10 cellular contexts compared by ENCODE assay signal in the genomic region with DNA sequence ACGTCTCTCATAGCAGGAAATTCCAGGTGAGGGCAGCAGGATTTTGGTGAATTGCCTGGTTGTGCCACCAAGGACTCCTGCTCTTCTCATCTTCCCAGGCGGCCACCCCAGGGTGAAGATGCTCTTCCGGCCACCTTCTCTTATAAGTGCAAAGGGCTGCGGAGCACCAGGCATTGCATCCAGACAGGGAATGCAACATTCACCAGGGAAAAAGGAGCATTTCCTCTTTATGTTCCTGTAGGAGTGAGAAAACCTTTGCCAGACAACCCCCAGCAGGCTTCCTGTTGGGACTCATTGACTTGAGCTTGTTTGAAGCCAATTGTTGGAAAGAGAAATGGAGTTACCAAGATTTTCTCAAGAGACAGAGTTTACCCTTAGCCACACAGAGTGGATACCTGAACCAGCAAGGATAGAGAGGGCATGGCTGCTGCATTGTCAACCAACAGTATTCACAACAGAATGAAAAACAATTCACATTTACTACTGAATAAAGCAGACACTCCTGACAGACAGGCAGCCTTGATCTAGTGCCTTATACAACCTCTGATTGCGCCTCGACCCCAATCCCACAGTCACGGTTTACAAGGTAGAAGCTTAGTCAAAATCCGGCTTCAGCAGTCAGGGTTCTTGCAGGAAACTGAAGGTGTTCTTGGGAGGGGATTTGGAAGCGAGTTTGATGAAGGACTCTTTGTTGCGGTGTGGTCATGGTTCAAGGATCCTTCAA. TPM values are rescaled to one million over a fixed set of nuclear protein-coding genes. Genes with fewer than 3 reads are reported as not detected.
A peak's percentile ranks its signal among the peaks of the same experiment; 100 is the strongest.
DNase-seq lines count a peak whose midpoint lies in the region; ATAC-seq and TF ChIP-seq lines count a peak whose summit lies in the region.
"Had no signal": no experiment of that assay in that cellular context is flagged by ENCODE, and none has a peak within 500 bp of the region (broad histone marks: within the 10 kb centered on the region; RNA-seq: fewer than 3 reads in every experiment).

No MANE protein-coding gene starts in this region.

- intact Hi-C loops in dendritic cell treated with granulocyte-macrophage colony-stimulating factor and Interleukin-4, amounts not matched to agents 40 ng/mL and 50 ng/mL, for 4 days (cut with micrococcal nuclease): loop anchor here (10.0 kb wide), 1 partner anchor 517 kb away; a partner anchor contains a TSS
- intact Hi-C loops in ovary (cut with DNase I): loop anchor here in 1 of 4 donors (5.0 kb wide), 1 partner anchor 189 kb away; no protein-coding TSS in a partner anchor

- H3F3A ChIP-seq in neural progenitor cell (ENCODE audit: low read depth): peaks cover 38% of the 10 kb centered on the region

- no peak for TF ChIP-seq CTCF in neural progenitor cell (IDR thresholded peaks at IDR 0.05)
- TF ChIP-seq CTCF in ovary (IDR thresholded peaks at IDR 0.05): no peak

- H2AFZ ChIP-seq in neural progenitor cell (replicated peaks): no peak overlapping the region

- 89 to 93% (median 93%) methylated on average over 10 of the region's 10 CpGs for WGBS in ovary, 3 donors

- peaks cover 33% of the 10 kb centered on the region for H3K4me1 ChIP-seq in CD8-positive, alpha-beta memory T cell (ENCODE audit: insufficient read depth, low read length)
- H3K4me1 ChIP-seq in neural progenitor cell: peaks cover 22% of the 10 kb centered on the region
- H3K4me1 ChIP-seq in ovary (ENCODE audit: insufficient read depth): peaks cover 2% of the 10 kb centered on the region

- no peak for DNase-seq in CD8-positive, alpha-beta memory T cell
- no peak for DNase-seq in Jurkat, Clone E6-1 (ENCODE audit: low read depth, low spot score)
- DNase-seq in neural progenitor cell (ENCODE audit: low spot score): no peak
- DNase-seq in GDM1 (lab: John Stamatoyannopoulos, UW): no peak
- DNase-seq in ovary: no peak
- DNase-seq: HFFc6, pancreas had no signal

- POLR2A ChIA-PET in CD8-positive, alpha-beta memory T cell (lab: Charles Lee): no interaction called here

- H3K4me3 Mint-ChIP-seq in CD8-positive, alpha-beta memory T cell: peak overlapping the region; percentile 78 to 94 (median 84)
- H3K4me3 Mint-ChIP-seq in dendritic cell treated with granulocyte-macrophage colony-stimulating factor and Interleukin-4, amounts not matched to agents 40 ng/mL and 50 ng/mL, for 4 days: peak overlapping the region; percentile 90
- H3K4me3 Mint-ChIP-seq in neural progenitor cell: peak overlapping the region; percentile 82

- H3K9ac ChIP-seq in neural progenitor cell: no peak overlapping the region

- H3K4me2 ChIP-seq in neural progenitor cell: no peak overlapping the region

- ATAC-seq in HG03175 (IDR thresholded peaks at IDR 0.05; ENCODE audit: unreplicated experiment): no peak
- no peak for ATAC-seq in GM18909 (IDR thresholded peaks at IDR 0.05; ENCODE audit: poor library complexity, unreplicated experiment)
- ATAC-seq: pancreas had no signal

- TF ChIP-seq POLR2A in ovary (IDR thresholded peaks at IDR 0.05): no peak

- peak overlapping the region; percentile 67 for H3K4me3 ChIP-seq in CD8-positive, alpha-beta memory T cell (ENCODE audit: low read length)
- peak overlapping the region; percentile 79; the same call in 1 of the 2 replicates for H3K4me3 ChIP-seq in Jurkat, Clone E6-1 (ENCODE audit: low read length)
- no peak overlapping the region for H3K4me3 ChIP-seq in neural progenitor cell
- no peak overlapping the region for H3K4me3 ChIP-seq in ovary

- no peaks in the 10 kb centered on the region for H3K36me3 ChIP-seq in CD8-positive, alpha-beta memory T cell (ENCODE audit: insufficient read depth, low read length)
- no peaks in the 10 kb centered on the region for H3K36me3 ChIP-seq in neural progenitor cell
- H3K36me3 ChIP-seq in ovary: no peaks in the 10 kb centered on the region
- H3K36me3 ChIP-seq: pancreas had no signal

- peaks cover 20% of the 10 kb centered on the region for H4K20me1 ChIP-seq in neural progenitor cell (ENCODE audit: low read depth)

- H3K79me2 ChIP-seq in neural progenitor cell (ENCODE audit: low read depth): peaks cover 26% of the 10 kb centered on the region

- H3K27ac Mint-ChIP-seq in CD8-positive, alpha-beta memory T cell: peak overlapping the region; percentile 70 to 98 (median 89)
- H3K27ac Mint-ChIP-seq in dendritic cell treated with granulocyte-macrophage colony-stimulating factor and Interleukin-4, amounts not matched to agents 40 ng/mL and 50 ng/mL, for 4 days: peak overlapping the region; percentile 95
- H3K27ac Mint-ChIP-seq in neural progenitor cell: peak overlapping the region; percentile 2

- CTCF ChIA-PET in CD8-positive, alpha-beta memory T cell (lab: Charles Lee): no interaction called here

- TF ChIP-seq EP300 in ovary (IDR thresholded peaks at IDR 0.05): no peak

- no peaks in the 10 kb centered on the region for H3K27me3 ChIP-seq in CD8-positive, alpha-beta memory T cell (ENCODE audit: insufficient read depth, low read length, poor library complexity, severe bottlenecking)
- H3K27me3 ChIP-seq in neural progenitor cell (peaks cover 6% of the 10 kb centered on the region), ovary (no peaks in the 10 kb centered on the region)
- H3K27me3 ChIP-seq: pancreas had no signal

- H3K9me3 Mint-ChIP-seq in CD8-positive, alpha-beta memory T cell: no peaks in the 10 kb centered on the region
- H3K9me3 Mint-ChIP-seq in dendritic cell treated with granulocyte-macrophage colony-stimulating factor and Interleukin-4, amounts not matched to agents 40 ng/mL and 50 ng/mL, for 4 days: no peaks in the 10 kb centered on the region
- peaks cover 2% of the 10 kb centered on the region for H3K9me3 Mint-ChIP-seq in neural progenitor cell
- H3K9me3 Mint-ChIP-seq: HFFc6 had no signal

- H3K9me3 ChIP-seq in CD8-positive, alpha-beta memory T cell (ENCODE audit: low read length): no peaks in the 10 kb centered on the region
- H3K9me3 ChIP-seq in neural progenitor cell (ENCODE audit: low read depth): no peaks in the 10 kb centered on the region
- H3K9me3 ChIP-seq in ovary: no peaks in the 10 kb centered on the region
- H3K9me3 ChIP-seq: pancreas had no signal

- peaks cover 0 to 9% (median 0%) of the 10 kb centered on the region in 3 donors for H3K36me3 Mint-ChIP-seq in CD8-positive, alpha-beta memory T cell
- H3K36me3 Mint-ChIP-seq in dendritic cell treated with granulocyte-macrophage colony-stimulating factor and Interleukin-4, amounts not matched to agents 40 ng/mL and 50 ng/mL, for 4 days (ENCODE audit: low read depth): peaks cover 28% of the 10 kb centered on the region
- no peaks in the 10 kb centered on the region for H3K36me3 Mint-ChIP-seq in neural progenitor cell

- H3K4me1 Mint-ChIP-seq in CD8-positive, alpha-beta memory T cell: peaks cover 35 to 43% (median 40%) of the 10 kb centered on the region in 3 donors
- peaks cover 35% of the 10 kb centered on the region for H3K4me1 Mint-ChIP-seq in dendritic cell treated with granulocyte-macrophage colony-stimulating factor and Interleukin-4, amounts not matched to agents 40 ng/mL and 50 ng/mL, for 4 days (ENCODE audit: low read depth)
- H3K4me1 Mint-ChIP-seq in neural progenitor cell: peaks cover 31% of the 10 kb centered on the region

- H3K27me3 Mint-ChIP-seq in CD8-positive, alpha-beta memory T cell: no peaks in the 10 kb centered on the region
- H3K27me3 Mint-ChIP-seq in dendritic cell treated with granulocyte-macrophage colony-stimulating factor and Interleukin-4, amounts not matched to agents 40 ng/mL and 50 ng/mL, for 4 days: no peaks in the 10 kb centered on the region
- peaks cover 14% of the 10 kb centered on the region for H3K27me3 Mint-ChIP-seq in neural progenitor cell (ENCODE audit: insufficient read depth, low read depth)

- no peak overlapping the region for H3K27ac ChIP-seq in CD8-positive, alpha-beta memory T cell (ENCODE audit: low read depth, low read length)
- no peak overlapping the region for H3K27ac ChIP-seq in neural progenitor cell
- peak overlapping the region in 1 of 2 donors; percentile 91 for H3K27ac ChIP-seq in ovary

RNA-seq across cellular contexts. Expression of a gene that starts 1.8 kb away (rescaled TPM):
- 10 to 100 TPM; 34.0 to 34.6 TPM for total RNA-seq in CD8-positive, alpha-beta memory T cell
- 4.5 TPM for polyA plus RNA-seq in CD8-positive, alpha-beta memory T cell
- 23.3 TPM for polyA plus RNA-seq in Jurkat, Clone E6-1 (2012; ENCODE audit: insufficient read depth, insufficient read length)
- total RNA-seq in neural progenitor cell (ENCODE audit: low replicate concordance) (12.6 and 17.6 TPM in 2 replicates), ovary (10 to 100 TPM; 14.8 to 72.7 (median 36.2) TPM)
- 10 to 100 TPM in 1 of 2 donors, 1 to 10 TPM in 1; 6.6 to 25.3 TPM for polyA plus RNA-seq in ovary

Comparison
In these comparisons a context has a peak if more than half of its experiments do, and no peak if none do; other contexts are left out.
1. H3K4me3 ChIP-seq: peak in CD8-positive, alpha-beta memory T cell (single experiment) and Jurkat, Clone E6-1 (single experiment); none in neural progenitor cell (single experiment) and ovary (single experiment).
2. H3K27ac Mint-ChIP-seq: peak in every context shown above with its lines; median percentile 95 in dendritic cell treated with granulocyte-macrophage colony-stimulating factor and Interleukin-4, amounts not matched to agents 40 ng/mL and 50 ng/mL, for 4 days; 89 in CD8-positive, alpha-beta memory T cell; 2 in neural progenitor cell.
3. Peak in every context shown above with its lines, with median percentiles within 50 percentile points of each other: H3K4me3 Mint-ChIP-seq.